In genomic region chr6:20709451-20709850, GRCh38 we compare ENCODE assay signal across 17 cellular contexts.
DNase-seq lines count a peak whose midpoint lies in the region; TF ChIP-seq lines count a peak whose summit lies in the region.
"Had no signal": no experiment of that assay in that cellular context is flagged by ENCODE, and none has a peak within 500 bp of the region (broad histone marks: within the 10 kb centered on the region; RNA-seq: fewer than 3 reads in every experiment).

No MANE protein-coding gene starts in this region.

- DNase-seq in NCI-H82 treated with DMSO at 0.1 percent for 48 hours (lab: John Stamatoyannopoulos, UW; ENCODE audit: unreplicated experiment) (peak; percentile 31), NCI-H82 (lab: John Stamatoyannopoulos, UW) (no peak), NCI-H748 treated with DMSO at 0.1 percent for 48 hours (lab: John Stamatoyannopoulos, UW) (peak; percentile 70), neural progenitor cell (ENCODE audit: low spot score) (peak; percentile 13), NCI-H446 (lab: John Stamatoyannopoulos, UW) (no peak), erythroblast (lab: John Stamatoyannopoulos, UW) (no peak), spleen (no peak)
- DNase-seq: AML-193, Caco-2, DND-41, GM23248, NCI-H1694 treated with DMSO at 0.1 percent for 48 hours, Peyer's patch had no signal

- H3F3A ChIP-seq in Loucy (ENCODE audit: low read depth) (peaks cover 8% of the 10 kb centered on the region; the same call in 1 of the 2 replicates), neural progenitor cell (ENCODE audit: low read depth) (no peaks in the 10 kb centered on the region)

- peak overlapping the region; percentile 5 for H3K9ac ChIP-seq in Loucy (ENCODE audit: low read depth, low read length, poor library complexity, severe bottlenecking)
- no peak overlapping the region for H3K9ac ChIP-seq in neural progenitor cell
- H3K9ac ChIP-seq: GM23248 had no signal

- 44 to 66% (median 57%) methylated on average over 2 of the region's 2 CpGs for WGBS in spleen, 5 donors

- H4K20me1 ChIP-seq in Loucy (ENCODE audit: insufficient read depth, low read length, poor library complexity, severe bottlenecking) (no peaks in the 10 kb centered on the region), neural progenitor cell (ENCODE audit: low read depth) (no peaks in the 10 kb centered on the region)

- TF ChIP-seq CTCF in Loucy (conservative IDR thresholded peaks at IDR 0.05; ENCODE audit: low read length) (no peak), neural progenitor cell (IDR thresholded peaks at IDR 0.05) (no peak), spleen (IDR thresholded peaks at IDR 0.05 in 8 of 11, conservative IDR thresholded peaks at IDR 0.05 in 3 of 11) (no peak)

- H3K4me3 ChIP-seq in Loucy (ENCODE audit: low read length, poor library complexity, severe bottlenecking) (no peak overlapping the region), neural progenitor cell (no peak overlapping the region), spleen (no peak overlapping the region)
- H3K4me3 ChIP-seq: GM23248, Peyer's patch, SK-N-MC had no signal

- H3K27me3 Mint-ChIP-seq in neural progenitor cell (ENCODE audit: insufficient read depth, low read depth) = no peaks in the 10 kb centered on the region
- H3K27me3 Mint-ChIP-seq: IgD-negative memory B cell had no signal

- H3K4me1 Mint-ChIP-seq in neural progenitor cell = peaks cover 7% of the 10 kb centered on the region

- no peak for TF ChIP-seq POLR2A in erythroblast (IDR thresholded peaks at IDR 0.05; ENCODE audit: low read length)
- no peak for TF ChIP-seq POLR2A in spleen (IDR thresholded peaks at IDR 0.05)

- H3K27ac Mint-ChIP-seq in neural progenitor cell = no peak overlapping the region
- H3K27ac Mint-ChIP-seq: IgD-negative memory B cell had no signal

- H2AFZ ChIP-seq in Loucy (ENCODE audit: low read length) = no peak overlapping the region
- no peak overlapping the region for H2AFZ ChIP-seq in neural progenitor cell (replicated peaks)
- H2AFZ ChIP-seq: GM23248 had no signal

- intact Hi-C loops in spleen (cut with DNase I; ENCODE audit: low total_unique reads) = no loop called here

- no peaks in the 10 kb centered on the region for H3K9me2 ChIP-seq in Loucy (replicated peaks; ENCODE audit: low read depth, low read length)

- H3K36me3 Mint-ChIP-seq in neural progenitor cell = no peaks in the 10 kb centered on the region

- H3K79me2 ChIP-seq in Loucy (ENCODE audit: insufficient read depth, low read length) (peaks cover 76% of the 10 kb centered on the region), neural progenitor cell (ENCODE audit: low read depth) (peaks cover 21% of the 10 kb centered on the region)

- H3K9me3 ChIP-seq in Loucy (ENCODE audit: insufficient read depth, low read depth, low read length) = no peaks in the 10 kb centered on the region
- no peaks in the 10 kb centered on the region for H3K9me3 ChIP-seq in neural progenitor cell (ENCODE audit: low read depth)
- no peaks in the 10 kb centered on the region for H3K9me3 ChIP-seq in spleen
- H3K9me3 ChIP-seq: Caco-2, Peyer's patch had no signal

- H3K36me3 ChIP-seq in Loucy (ENCODE audit: insufficient read depth, low read length) (no peaks in the 10 kb centered on the region), neural progenitor cell (no peaks in the 10 kb centered on the region), spleen (no peaks in the 10 kb centered on the region)
- H3K36me3 ChIP-seq: Peyer's patch had no signal

- H3K4me2 ChIP-seq in Loucy (ENCODE audit: low read depth, low read length, poor library complexity, severe bottlenecking) (peak overlapping the region; percentile 47), neural progenitor cell (peak overlapping the region; percentile 48)

- no peaks in the 10 kb centered on the region for H3K9me3 Mint-ChIP-seq in neural progenitor cell
- H3K9me3 Mint-ChIP-seq: IgD-negative memory B cell had no signal

- no peak overlapping the region for H3K4me3 Mint-ChIP-seq in neural progenitor cell
- H3K4me3 Mint-ChIP-seq: IgD-negative memory B cell had no signal

- H3K27me3 ChIP-seq in Loucy (ENCODE audit: insufficient read depth, low read length, poor library complexity, severe bottlenecking) (no peaks in the 10 kb centered on the region), neural progenitor cell (no peaks in the 10 kb centered on the region), spleen (replicated peaks in 1 of 7) (no peaks in the 10 kb centered on the region)
- H3K27me3 ChIP-seq: Peyer's patch had no signal

- peak overlapping the region; percentile 26 for H3K27ac ChIP-seq in neural progenitor cell
- no peak overlapping the region for H3K27ac ChIP-seq in spleen
- H3K27ac ChIP-seq: GM23248, HL-60, Peyer's patch, SK-N-MC had no signal

- H3K4me1 ChIP-seq in Loucy (ENCODE audit: insufficient read depth, low read length, poor library complexity, severe bottlenecking) (peaks cover 78% of the 10 kb centered on the region), neural progenitor cell (peaks cover 40% of the 10 kb centered on the region), spleen (no peaks in the 10 kb centered on the region)
- H3K4me1 ChIP-seq: Peyer's patch had no signal

Comparison
In these comparisons a context has a peak if more than half of its experiments do, and no peak if none do; other contexts are left out.
1. DNase-seq: peak in NCI-H82 treated with DMSO at 0.1 percent for 48 hours (single experiment), NCI-H748 treated with DMSO at 0.1 percent for 48 hours (single experiment) and neural progenitor cell (single experiment); none in NCI-H82 (single experiment), NCI-H446 (0 of 2), erythroblast (0 of 2) and spleen (single experiment).